ENCODE assay signal across 8 cellular contexts in the genomic region with DNA sequence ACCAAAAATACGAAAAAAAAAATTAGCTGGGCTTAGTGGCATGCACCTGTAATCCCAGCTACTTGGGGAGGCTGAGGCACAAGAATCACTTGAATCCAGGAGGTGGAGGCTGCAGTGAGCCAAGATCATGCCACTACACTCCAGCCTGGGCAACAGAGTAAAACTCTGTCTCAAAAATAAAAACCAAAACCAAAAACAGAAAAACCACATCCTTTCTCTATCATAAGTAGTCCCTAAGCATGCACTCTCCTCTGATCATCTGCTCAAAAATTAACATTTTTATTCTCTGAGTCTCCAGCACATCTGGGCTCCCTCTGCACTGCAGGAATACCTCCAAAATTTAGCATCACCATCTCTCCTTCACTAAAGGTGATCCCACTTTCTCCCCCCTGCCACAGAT.
DNase-seq lines count a peak whose midpoint lies in the region; ATAC-seq, FAIRE-seq and TF ChIP-seq lines count a peak whose summit lies in the region.
"Not testable (repeated sequence)": the region's sequence is repeated elsewhere in the genome, so short reads cannot be mapped to it uniquely, and the experiment has no call there.

No MANE protein-coding gene starts in this region.

- H3K9me3 ChIP-seq in GM12878 (replicated peaks; ENCODE audit: control insufficient read depth, insufficient read depth, low read length), result not testable (repeated sequence)

- TF ChIP-seq POLR2A in GM12878 (IDR thresholded peaks at IDR 0.05; ENCODE audit: low read depth, low read length), result not testable (repeated sequence)

- in situ Hi-C loops in GM12878 (cut with MboI), result not testable (repeated sequence)

- intact Hi-C loops in GM12878 (cut with micrococcal nuclease; ENCODE audit: unreplicated experiment), result loop anchor here (10.0 kb wide), 1 partner anchor 515 kb away; the partner anchor contains the start of genes DLG2 and TMEM126B

- POLR2A ChIA-PET in GM12878 (lab: Charles Lee), result not testable (repeated sequence)

- peak; percentile 90 for FAIRE-seq in GM12878 (lab: Jason Lieb, UNC)

- not testable (repeated sequence) for H3K36me3 ChIP-seq in GM12878 (ENCODE audit: control insufficient read depth in 2 of 2, insufficient read depth in 2 of 2, low read length in 1 of 2)

- RAD21 ChIA-PET in GM12878 (lab: Charles Lee; ENCODE audit: unreplicated experiment), result interaction anchor here (0.7 to 3.0 kb wide), 5 partner anchors 9 to 17 kb away, joined by 3 to 15 read pairs (median 4); no protein-coding TSS in a partner anchor

- CTCF ChIA-PET in GM12878 (lab: Yijun Ruan, JAX), result interaction anchor here (1.4 kb wide), 1 partner anchor 9 kb away, joined by 3 read pairs; no protein-coding TSS in a partner anchor

- H3K4me3 ChIP-seq in GM12878, result peak overlapping the region; percentile 49; the same call in 1 of the 2 replicates

- 6% methylated on average over 1 of the region's 1 CpG for WGBS in GM12878 (ENCODE audit: insufficient coverage, insufficient replicate concordance, low lambda C conversion rate, missing lambda C conversion rate)

- H3K79me2 ChIP-seq in GM12878 (ENCODE audit: control insufficient read depth, insufficient read depth, low read length), result not testable (repeated sequence)

- not testable (repeated sequence) for H3K27me3 ChIP-seq in GM12878 (replicated peaks in 1 of 2; ENCODE audit: control insufficient read depth in 2 of 2, insufficient read depth in 2 of 2, low read length in 1 of 2)

- SMC1A ChIA-PET in GM12878 (lab: Charles Lee; ENCODE audit: uncharacterized antibody, unreplicated experiment), result interaction anchor here (0.6 to 2.7 kb wide), 6 partner anchors 9 to 21 kb away, joined by 3 to 21 read pairs (median 6); no protein-coding TSS in a partner anchor

- not testable (repeated sequence) for H3K9ac ChIP-seq in GM12878 (ENCODE audit: control insufficient read depth, insufficient read depth, low read length)

- ATAC-seq in GM18499 (IDR thresholded peaks at IDR 0.05; ENCODE audit: insufficient read depth, unreplicated experiment) (peak; percentile 99), GM19023 (IDR thresholded peaks at IDR 0.05; ENCODE audit: unreplicated experiment) (peak; percentile 97), GM21825 (IDR thresholded peaks at IDR 0.05; ENCODE audit: unreplicated experiment) (peak; percentile 92), HG02943 (IDR thresholded peaks at IDR 0.05; ENCODE audit: low read depth, unreplicated experiment) (peak; percentile 97), HG03175 (IDR thresholded peaks at IDR 0.05; ENCODE audit: unreplicated experiment) (peak; percentile 94), HG03575 (IDR thresholded peaks at IDR 0.05; ENCODE audit: extremely low read depth, insufficient number of reproducible peaks, low FRiP score, unreplicated experiment) (peak; percentile 98), GM12878 (peak; percentile 95)

- not testable (repeated sequence) for TF ChIP-seq RAD21 in GM12878 (IDR thresholded peaks at IDR 0.05; ENCODE audit: insufficient read depth, low read depth, low read length)

- not testable (repeated sequence) for TF ChIP-seq EP300 in GM12878 (IDR thresholded peaks at IDR 0.05; ENCODE audit: borderline replicate concordance in 1 of 2, control insufficient read depth in 1 of 2, low read depth in 2 of 2, low read length in 2 of 2)

- peak overlapping the region; percentile 61 for H3K4me2 ChIP-seq in GM12878 (ENCODE audit: control insufficient read depth, insufficient read depth)

- not testable (repeated sequence) for TF ChIP-seq CTCF in GM20000 (IDR thresholded peaks at IDR 0.05; ENCODE audit: extremely low read depth, missing control alignments); GM12878 (IDR thresholded peaks at IDR 0.05 in 2 of 3, conservative IDR thresholded peaks at IDR 0.05 in 1 of 3; ENCODE audit: control insufficient read depth in 2 of 3, extremely low read depth in 1 of 3, insufficient read depth in 1 of 3, low read depth in 3 of 3, low read length in 3 of 3)

- peaks cover 21% of the 10 kb centered on the region for H3K4me1 ChIP-seq in GM12878 (ENCODE audit: control insufficient read depth, insufficient read depth, low read length)

- H3K27ac ChIP-seq in GM12878 (ENCODE audit: control insufficient read depth, insufficient read depth), result peak overlapping the region; percentile 34; the same call in 1 of the 2 replicates

- not testable (repeated sequence) for H2AFZ ChIP-seq in GM12878 (ENCODE audit: control insufficient read depth, low read depth, low read length)

- not testable (repeated sequence) for BruUV-seq in GM12878 (replicated peaks; lab: Mats Ljungman, UMichigan)

- not testable (repeated sequence) for H4K20me1 ChIP-seq in GM12878 (ENCODE audit: control insufficient read depth, insufficient read depth)

- DNase-seq in GM20000 (ENCODE audit: low spot score), result peak; percentile 24
- DNase-seq in GM12878 (ENCODE audit: low read depth, low spot score), result peak; percentile 30

TF ChIP-seq in GM12878, 131 proteins besides CTCF, POLR2A, EP300 and RAD21:
- TF ChIP-seq RUNX3 (IDR thresholded peaks at IDR 0.05; ENCODE audit: low read length), result peak; percentile 75
- TF ChIP-seq MEF2A (IDR thresholded peaks at IDR 0.05; ENCODE audit: insufficient read depth, low read depth, low read length), result 0 out of 2 replicates have a peak, but pooled peaks have one; percentile 25
- 0 out of 2 replicates have a peak, but pooled peaks have one; percentile 11 for TF ChIP-seq MTA2 (IDR thresholded peaks at IDR 0.05; ENCODE audit: low read depth)
- TF ChIP-seq, protein P1, sequence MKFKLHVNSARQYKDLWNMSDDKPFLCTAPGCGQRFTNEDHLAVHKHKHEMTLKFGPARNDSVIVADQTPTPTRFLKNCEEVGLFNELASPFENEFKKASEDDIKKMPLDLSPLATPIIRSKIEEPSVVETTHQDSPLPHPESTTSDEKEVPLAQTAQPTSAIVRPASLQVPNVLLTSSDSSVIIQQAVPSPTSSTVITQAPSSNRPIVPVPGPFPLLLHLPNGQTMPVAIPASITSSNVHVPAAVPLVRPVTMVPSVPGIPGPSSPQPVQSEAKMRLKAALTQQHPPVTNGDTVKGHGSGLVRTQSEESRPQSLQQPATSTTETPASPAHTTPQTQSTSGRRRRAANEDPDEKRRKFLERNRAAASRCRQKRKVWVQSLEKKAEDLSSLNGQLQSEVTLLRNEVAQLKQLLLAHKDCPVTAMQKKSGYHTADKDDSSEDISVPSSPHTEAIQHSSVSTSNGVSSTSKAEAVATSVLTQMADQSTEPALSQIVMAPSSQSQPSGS (IDR thresholded peaks at IDR 0.05; ENCODE audit: low read length), result peak; percentile 32; the same call in 1 of the 2 replicates
- TF ChIP-seq, protein P2, sequence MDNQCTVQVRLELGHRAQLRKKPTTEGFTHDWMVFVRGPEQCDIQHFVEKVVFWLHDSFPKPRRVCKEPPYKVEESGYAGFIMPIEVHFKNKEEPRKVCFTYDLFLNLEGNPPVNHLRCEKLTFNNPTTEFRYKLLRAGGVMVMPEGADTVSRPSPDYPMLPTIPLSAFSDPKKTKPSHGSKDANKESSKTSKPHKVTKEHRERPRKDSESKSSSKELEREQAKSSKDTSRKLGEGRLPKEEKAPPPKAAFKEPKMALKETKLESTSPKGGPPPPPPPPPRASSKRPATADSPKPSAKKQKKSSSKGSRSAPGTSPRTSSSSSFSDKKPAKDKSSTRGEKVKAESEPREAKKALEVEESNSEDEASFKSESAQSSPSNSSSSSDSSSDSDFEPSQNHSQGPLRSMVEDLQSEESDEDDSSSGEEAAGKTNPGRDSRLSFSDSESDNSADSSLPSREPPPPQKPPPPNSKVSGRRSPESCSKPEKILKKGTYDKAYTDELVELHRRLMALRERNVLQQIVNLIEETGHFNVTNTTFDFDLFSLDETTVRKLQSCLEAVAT (IDR thresholded peaks at IDR 0.05), result peak; percentile 69
- 0 out of 2 replicates have a peak, but pooled peaks have one; percentile 16 for TF ChIP-seq ATF7 (IDR thresholded peaks at IDR 0.05; ENCODE audit: low read depth)

Comparison
In these comparisons a context has a peak if more than half of its experiments do, and no peak if none do; other contexts are left out.
1. Peak in every context shown above with its lines: DNase-seq, ATAC-seq, H3K4me3 ChIP-seq and H3K27ac ChIP-seq.